In genomic region chr17:72249441-72249840, GRCh38 we compare ENCODE assay signal across 16 cellular contexts.
"Had no signal": no experiment of that assay in that cellular context is flagged by ENCODE, and none has a peak within 500 bp of the region (broad histone marks: within the 10 kb centered on the region; RNA-seq: fewer than 3 reads in every experiment).

No MANE protein-coding gene starts in this region.

- H3K36me3 ChIP-seq: vagina, WERI-Rb-1 had no signal

- ATAC-seq: left lobe of liver, T-cell had no signal

- H3K27me3 ChIP-seq: vagina had no signal

- H3K9me3 ChIP-seq: vagina had no signal

- DNase-seq: activated CD4-positive, alpha-beta T cell treated with anti-CD3 and anti-CD28 coated beads for 4 hours; activated naive CD4-positive, alpha-beta T cell treated with anti-CD3 and anti-CD28 coated beads for 36 hours; effector memory CD4-positive, alpha-beta T cell; erythroblast; glutamatergic neuron; immature natural killer cell; mesenchymal stem cell; stimulated activated CD4-positive, alpha-beta T cell treated with anti-CD3 and anti-CD28 coated beads, Interleukin-15, amount 100 ng/mL, for 24 hours; stimulated activated CD4-positive, alpha-beta T cell treated with anti-CD3 and anti-CD28 coated beads, Interleukin-4, amount 100 ng/mL, for 24 hours; T-cell; WERI-Rb-1 had no signal

- H3K36me3 Mint-ChIP-seq: immature natural killer cell, T-cell had no signal

- H3K27ac ChIP-seq: vagina, WERI-Rb-1 had no signal

- H3K4me3 ChIP-seq: vagina had no signal

- H3K4me1 Mint-ChIP-seq: central memory CD8-positive, alpha-beta T cell; immature natural killer cell; neural crest cell; T-cell had no signal

- H3K27me3 Mint-ChIP-seq: central memory CD8-positive, alpha-beta T cell; stimulated activated naive CD8-positive, alpha-beta T cell treated with anti-CD3 and anti-CD28 coated beads, Interleukin-15, Interleukin-2, amounts not matched to agents 100 ng/mL and 50 ng/mL, for 24 hours; T-cell had no signal

- H3K27ac Mint-ChIP-seq: activated naive CD4-positive, alpha-beta T cell treated with anti-CD3 and anti-CD28 coated beads for 36 hours; immature natural killer cell; stimulated activated naive CD8-positive, alpha-beta T cell treated with anti-CD3 and anti-CD28 coated beads, Interleukin-15, Interleukin-2, amounts not matched to agents 100 ng/mL and 50 ng/mL, for 24 hours; T-cell had no signal

- H3K4me1 ChIP-seq: vagina had no signal

- H3K4me3 Mint-ChIP-seq: activated naive CD4-positive, alpha-beta T cell treated with anti-CD3 and anti-CD28 coated beads for 36 hours; central memory CD8-positive, alpha-beta T cell; immature natural killer cell; neural crest cell; stimulated activated naive CD8-positive, alpha-beta T cell treated with anti-CD3 and anti-CD28 coated beads, Interleukin-15, Interleukin-2, amounts not matched to agents 100 ng/mL and 50 ng/mL, for 24 hours; T-cell had no signal
